21 cellular contexts compared by ENCODE assay signal in genomic region chr6:50713226-50713625, GRCh38. TPM values are rescaled to one million over a fixed set of nuclear protein-coding genes. Genes with fewer than 3 reads are reported as not detected.
DNase-seq lines count a peak whose midpoint lies in the region; ATAC-seq, FAIRE-seq and TF ChIP-seq lines count a peak whose summit lies in the region.
"Had no signal": no experiment of that assay in that cellular context is flagged by ENCODE, and none has a peak within 500 bp of the region (broad histone marks: within the 10 kb centered on the region; RNA-seq: fewer than 3 reads in every experiment).

TFAP2D (plus strand) TSS chr6:50713526; CDS start chr6:50714056, 530 bp downstream.

- no peaks in the 10 kb centered on the region for H3K36me3 Mint-ChIP-seq in activated CD4-positive, alpha-beta T cell treated with anti-CD3 and anti-CD28 coated beads, Interleukin-2, amount 10 ng/mL, durations not matched to agents 24 days and 14 days (ENCODE audit: low read depth)
- peaks cover 0 to 12% of the 10 kb centered on the region in 2 donors for H3K36me3 Mint-ChIP-seq in stimulated activated naive B cell treated with anti-CD40 and anti-IgM and Interleukin-4, amounts not matched to agents 10 μg/mL and 1 μg/mL and 100 μg/mL, for 72 hours

- no peak for ATAC-seq in stimulated activated naive B cell treated with anti-CD40 and anti-IgM and Interleukin-4, amounts not matched to agents 10 μg/mL and 1 μg/mL and 100 μg/mL, for 72 hours (replicated peaks)
- ATAC-seq in HG03457 (IDR thresholded peaks at IDR 0.05; ENCODE audit: unreplicated experiment) = no peak
- ATAC-seq: GM12878, Right ventricle myocardium inferior had no signal

- H3K9ac ChIP-seq in HUES48 (ENCODE audit: low read depth, low read length) (no peak within 1 kb of the TSS), H1 (replicated peaks in 1 of 4; ENCODE audit: extremely low read depth in 1 of 4, low read depth in 3 of 4, low read length in 3 of 4) (no peak within 1 kb of the TSS)
- H3K9ac ChIP-seq: GM23248 had no signal

- CTCF ChIA-PET in H1 (lab: Charles Lee; ENCODE audit: partially characterized antibody) = interaction anchor here (1.2 to 2.2 kb wide), 3 partner anchors 10 to 136 kb away, joined by 3 to 6 read pairs (median 3); no protein-coding TSS in a partner anchor

- peaks cover 2% of the 10 kb centered on the region for H3K4me1 Mint-ChIP-seq in activated CD4-positive, alpha-beta T cell treated with anti-CD3 and anti-CD28 coated beads, Interleukin-2, amount 10 ng/mL, durations not matched to agents 24 days and 14 days
- H3K4me1 Mint-ChIP-seq in stimulated activated naive B cell treated with anti-CD40 and anti-IgM and Interleukin-4, amounts not matched to agents 10 μg/mL and 1 μg/mL and 100 μg/mL, for 72 hours = peaks cover 0 to 6% of the 10 kb centered on the region in 2 donors

- H3K27me3 Mint-ChIP-seq in activated CD4-positive, alpha-beta T cell treated with anti-CD3 and anti-CD28 coated beads, Interleukin-2, amount 10 ng/mL, durations not matched to agents 24 days and 14 days = peaks cover 79% of the 10 kb centered on the region
- peaks cover 70 to 92% of the 10 kb centered on the region in 2 donors for H3K27me3 Mint-ChIP-seq in stimulated activated naive B cell treated with anti-CD40 and anti-IgM and Interleukin-4, amounts not matched to agents 10 μg/mL and 1 μg/mL and 100 μg/mL, for 72 hours

- no peak for TF ChIP-seq CTCF in H1 (IDR thresholded peaks at IDR 0.05; ENCODE audit: control extremely low read depth in 1 of 3, insufficient read depth in 1 of 3, low read depth in 1 of 3, low read length in 3 of 3)

- H2AK5ac ChIP-seq in H1 (ENCODE audit: low read depth, low read length) = no peak within 1 kb of the TSS

- no peak for TF ChIP-seq RAD21 in H1 (IDR thresholded peaks at IDR 0.05 in 1 of 2, conservative IDR thresholded peaks at IDR 0.05 in 1 of 2; ENCODE audit: low read depth in 2 of 2, low read length in 2 of 2)

- no peak within 1 kb of the TSS for H4K91ac ChIP-seq in H1 (replicated peaks; ENCODE audit: insufficient read length, low read length)

- no peak within 1 kb of the TSS for H4K5ac ChIP-seq in H1 (ENCODE audit: insufficient read length, low read depth, low read length)

- no peak within 1 kb of the TSS for H3K4ac ChIP-seq in H1 (replicated peaks; ENCODE audit: insufficient read length, low read depth, low read length)

- POLR2A ChIA-PET in H1 (lab: Charles Lee; ENCODE audit: partially characterized antibody) = no interaction called here

- no peak for FAIRE-seq in H1 (lab: Jason Lieb, UNC)
- FAIRE-seq: A204.1, GM12878 had no signal

- no peak within 1 kb of the TSS for H3K23ac ChIP-seq in H1 (ENCODE audit: insufficient read length)

- H2BK12ac ChIP-seq in H1 (ENCODE audit: low read depth, low read length) = no peak within 1 kb of the TSS

- H3K27me3 ChIP-seq in HUES48 (ENCODE audit: control insufficient read depth, insufficient read depth, low read length) = peaks cover 100% of the 10 kb centered on the region
- peaks cover 82 to 100% (median 96%) of the 10 kb centered on the region in 4 experiments for H3K27me3 ChIP-seq in H1 (replicated peaks in 1 of 4; ENCODE audit: control insufficient read depth in 3 of 4, extremely low read depth in 1 of 4, insufficient read depth in 3 of 4, low read length in 3 of 4)

- H3K27ac ChIP-seq in HUES48 (ENCODE audit: low read depth, low read length) = no peak within 1 kb of the TSS
- no peak within 1 kb of the TSS for H3K27ac ChIP-seq in H1 (ENCODE audit: low read depth, low read length)
- H3K27ac ChIP-seq: GM23248, Peyer's patch had no signal

- 18% methylated on average over 4 of the region's 4 CpGs; no CpG with 5 or more reads in 1 of the 2 experiments for WGBS in H1 (ENCODE audit: extremely low coverage in 1 of 2, insufficient coverage in 1 of 2, insufficient read length in 1 of 2, insufficient replicate concordance in 2 of 2, low coverage in 1 of 2, low lambda C conversion rate in 2 of 2, missing lambda C conversion rate in 1 of 2), 2 experiments

- intact Hi-C loops in activated CD4-positive, alpha-beta T cell treated with anti-CD3 and anti-CD28 coated beads, Interleukin-2, amount 10 ng/mL, durations not matched to agents 24 days and 14 days (cut with micrococcal nuclease) = loop anchor here (2.0 kb wide), 1 partner anchor 104 kb away; no protein-coding TSS in a partner anchor

- no peak within 1 kb of the TSS for H2BK5ac ChIP-seq in H1 (ENCODE audit: low read depth, low read length)

- no peak for TF ChIP-seq EP300 in H1 (IDR thresholded peaks at IDR 0.05; ENCODE audit: borderline replicate concordance in 1 of 2, low read depth in 2 of 2, low read length in 2 of 2)

- peak within 1 kb of the TSS; percentile 8 for H3K27ac Mint-ChIP-seq in activated CD4-positive, alpha-beta T cell treated with anti-CD3 and anti-CD28 coated beads, Interleukin-2, amount 10 ng/mL, durations not matched to agents 24 days and 14 days
- H3K27ac Mint-ChIP-seq in stimulated activated naive B cell treated with anti-CD40 and anti-IgM and Interleukin-4, amounts not matched to agents 10 μg/mL and 1 μg/mL and 100 μg/mL, for 72 hours = peak within 1 kb of the TSS; percentile 70
- H3K27ac Mint-ChIP-seq: CD4-positive, alpha-beta T cell had no signal

- no peak within 1 kb of the TSS for H2BK120ac ChIP-seq in H1 (replicated peaks; ENCODE audit: low read depth, low read length)

- peak within 1 kb of the TSS; percentile 85 to 89 for H3K4me2 ChIP-seq in H1 (ENCODE audit: insufficient read depth in 1 of 2, low read depth in 2 of 2, low read length in 2 of 2)

- H3K79me2 ChIP-seq in H1 (ENCODE audit: control insufficient read depth in 1 of 2, insufficient read depth in 2 of 2, low read length in 2 of 2) = no peaks in the 10 kb centered on the region

- no peak within 1 kb of the TSS for H2AFZ ChIP-seq in H1 (ENCODE audit: low read length)
- H2AFZ ChIP-seq: GM23248 had no signal

- H3K18ac ChIP-seq in H1 (ENCODE audit: extremely low read depth, low read length) = no peak within 1 kb of the TSS

- H4K20me1 ChIP-seq in H1 (replicated peaks in 1 of 2; ENCODE audit: control insufficient read depth in 1 of 2, insufficient read depth in 2 of 2, low read length in 2 of 2) = peaks cover 11 to 15% of the 10 kb centered on the region in 2 experiments

- H3K4me1 ChIP-seq in HUES48 (ENCODE audit: control insufficient read depth, insufficient read depth, low read length) (peaks cover 59% of the 10 kb centered on the region), H1 (replicated peaks in 1 of 4; ENCODE audit: control insufficient read depth in 3 of 4, insufficient read depth in 4 of 4, low read length in 3 of 4) (peaks cover 5 to 17% (median 12%) of the 10 kb centered on the region in 4 experiments; a peak in 6 of 7 replicates)
- H3K4me1 ChIP-seq: Peyer's patch had no signal

- H3K56ac ChIP-seq in H1 (replicated peaks; ENCODE audit: insufficient read length, low read depth, low read length) = no peak within 1 kb of the TSS

- no peak within 1 kb of the TSS for H2BK15ac ChIP-seq in H1 (ENCODE audit: low read length)

- H3K14ac ChIP-seq in H1 (ENCODE audit: insufficient read length) = no peak within 1 kb of the TSS

- H4K8ac ChIP-seq in H1 (ENCODE audit: extremely low read depth, insufficient read depth, low read length) = no peak within 1 kb of the TSS

- no peaks in the 10 kb centered on the region for H3K79me1 ChIP-seq in H1 (ENCODE audit: low read depth, low read length)

- H2BK20ac ChIP-seq in H1 (ENCODE audit: low read length) = no peak within 1 kb of the TSS

- TF ChIP-seq POLR2A in H1 (IDR thresholded peaks at IDR 0.05; ENCODE audit: control extremely low read depth in 1 of 2, low read depth in 2 of 2, low read length in 2 of 2) = no peak

- peaks cover 11% of the 10 kb centered on the region; the same call in 1 of the 2 replicates for H3K23me2 ChIP-seq in H1 (ENCODE audit: low read depth, low read length)

- no peak for DNase-seq in activated CD4-positive, alpha-beta T cell treated with anti-CD3 and anti-CD28 coated beads, Interleukin-2, amount 10 ng/mL, durations not matched to agents 24 days and 14 days
- no peak for DNase-seq in activated CD4-positive, alpha-beta T cell treated with anti-CD3 and anti-CD28 coated beads, Interleukin-2, amount 50 U/mL, for 4 hours
- no peak for DNase-seq in H1 (ENCODE audit: low read depth in 1 of 2, low spot score in 2 of 2)
- DNase-seq in stimulated activated naive B cell treated with anti-CD40 and anti-IgM and Interleukin-4, amounts not matched to agents 10 μg/mL and 1 μg/mL and 100 μg/mL, for 72 hours = no peak
- DNase-seq in T-helper 1 cell = no peak
- DNase-seq: CD4-positive, alpha-beta T cell; DMS153; GM23248; KBM-7; NCI-H1105 treated with DMSO at 0.1 percent for 48 hours; NCI-H1694; NCI-H2081 treated with DMSO at 0.1 percent for 48 hours; Peyer's patch had no signal

- no peaks in the 10 kb centered on the region for H3K9me3 ChIP-seq in HUES48 (ENCODE audit: control insufficient read depth, insufficient read depth, low read length)
- H3K9me3 ChIP-seq in H1 (ENCODE audit: insufficient read depth in 2 of 2, low read depth in 1 of 2, low read length in 1 of 2) = no peaks in the 10 kb centered on the region
- H3K9me3 ChIP-seq: Peyer's patch had no signal

- H3K4me3 ChIP-seq in HUES48 (ENCODE audit: low read depth, low read length) = peak within 1 kb of the TSS; percentile 45; the same call in 1 of the 2 replicates
- peak within 1 kb of the TSS in 3 of 4 experiments; percentile 38 to 57 (median 45); a peak in 4 of 8 replicates for H3K4me3 ChIP-seq in H1 (ENCODE audit: extremely low read depth in 1 of 4, insufficient read depth in 2 of 4, low read depth in 3 of 4, low read length in 4 of 4)
- H3K4me3 ChIP-seq: GM12878, GM23248, Peyer's patch had no signal

- peaks cover 11% of the 10 kb centered on the region for H3K9me3 Mint-ChIP-seq in activated CD4-positive, alpha-beta T cell treated with anti-CD3 and anti-CD28 coated beads, Interleukin-2, amount 10 ng/mL, durations not matched to agents 24 days and 14 days
- H3K9me3 Mint-ChIP-seq in stimulated activated naive B cell treated with anti-CD40 and anti-IgM and Interleukin-4, amounts not matched to agents 10 μg/mL and 1 μg/mL and 100 μg/mL, for 72 hours = peaks cover 0 to 8% of the 10 kb centered on the region in 2 donors

- H3K36me3 ChIP-seq in HUES48 (ENCODE audit: control insufficient read depth, insufficient read depth, low read length) = no peaks in the 10 kb centered on the region
- no peaks in the 10 kb centered on the region for H3K36me3 ChIP-seq in H1 (ENCODE audit: control insufficient read depth in 2 of 4, insufficient read depth in 4 of 4, low read length in 3 of 4)
- H3K36me3 ChIP-seq: Peyer's patch had no signal

- H3K4me3 Mint-ChIP-seq in activated CD4-positive, alpha-beta T cell treated with anti-CD3 and anti-CD28 coated beads, Interleukin-2, amount 10 ng/mL, durations not matched to agents 24 days and 14 days = no peak within 1 kb of the TSS
- no peak within 1 kb of the TSS for H3K4me3 Mint-ChIP-seq in stimulated activated naive B cell treated with anti-CD40 and anti-IgM and Interleukin-4, amounts not matched to agents 10 μg/mL and 1 μg/mL and 100 μg/mL, for 72 hours
- H3K4me3 Mint-ChIP-seq: CD4-positive, alpha-beta T cell had no signal

RNA-seq across cellular contexts. Expression of gene TFAP2D, which starts in this region (rescaled TPM):
- total RNA-seq in activated CD4-positive, alpha-beta T cell treated with anti-CD3 and anti-CD28 coated beads, Interleukin-2, amount 10 ng/mL, durations not matched to agents 24 days and 14 days = not detected in 2 replicates
- total RNA-seq in H1 (2021; fragmentation: NEBNext Ultra II Directional; extraction: Animal tissue kit (Norgen Biotek cat#: 25700)) = not detected in 2 replicates
- polyA plus RNA-seq in H1 (2011; rRNA removed) = not detected in 2 replicates
- not detected for polyA plus RNA-seq in H1 (2011; cell fraction: cytosol; rRNA removed)
- polyA plus RNA-seq in H1 (2011; cell fraction: nucleus; rRNA removed) = not detected
- polyA plus RNA-seq in H1 (2012, experiment 1 of 2) = not detected in 4 replicates
- polyA plus RNA-seq in H1 (2012, experiment 2 of 2) = not detected
- not detected for polyA plus RNA-seq in H1 (2013, experiment 1 of 2)
- polyA plus RNA-seq in H1 (2013, experiment 2 of 2) = not detected
- polyA minus RNA-seq in H1 (2011; rRNA and poly(A)+ RNA removed) = not detected in 2 replicates
- polyA minus RNA-seq in H1 (2011; cell fraction: cytosol; rRNA and poly(A)+ RNA removed) = not detected
- polyA minus RNA-seq in H1 (2011; cell fraction: nucleus; rRNA and poly(A)+ RNA removed) = not detected
- total RNA-seq: CD4-positive, alpha-beta T cell; Daoy; GM12878; GM23248; NCI-H460; Peyer's patch; Right ventricle myocardium inferior had no signal
- polyA plus RNA-seq: BJ, GM12878, GM23248 had no signal
